Comparison of ENCODE assay signal across 20 cellular contexts in genomic region chr14:69055125-69055524, GRCh38.
A peak's percentile ranks its signal among the peaks of the same experiment; 100 is the strongest.
DNase-seq lines count a peak whose midpoint lies in the region; ATAC-seq and TF ChIP-seq lines count a peak whose summit lies in the region.
"Had no signal": no experiment of that assay in that cellular context is flagged by ENCODE, and none has a peak within 500 bp of the region (broad histone marks: within the 10 kb centered on the region; RNA-seq: fewer than 3 reads in every experiment).

No MANE protein-coding gene starts in this region.

- in situ Hi-C loops in IMR-90 (cut with MboI; ENCODE audit: low sequenced_read_pairs) = no loop called here

- dilution Hi-C loops in IMR-90 (cut with HindIII; ENCODE audit: low sequenced_read_pairs, unreplicated experiment) = no loop called here

- H3K4me1 ChIP-seq in IMR-90 (ENCODE audit: control insufficient read depth, insufficient read depth, low read length) = peaks cover 34% of the 10 kb centered on the region

- no peaks in the 10 kb centered on the region for H3K27me3 ChIP-seq in IMR-90 (ENCODE audit: control insufficient read depth, insufficient read depth, low read length)
- H3K27me3 ChIP-seq: gastroesophageal sphincter, right atrium auricular region, stomach had no signal

- POLR2A ChIA-PET in IMR-90 (lab: Charles Lee; ENCODE audit: unreplicated experiment) = interaction anchor here (1.0 kb wide), 1 partner anchor 76 kb away, joined by 4 read pairs; the partner anchor contains the start of gene ACTN1

- H3K36me3 ChIP-seq in IMR-90 (ENCODE audit: control insufficient read depth, insufficient read depth, low read length) = peaks cover 22% of the 10 kb centered on the region

- TF ChIP-seq CTCF in IMR-90 (conservative IDR thresholded peaks at IDR 0.05; ENCODE audit: low read depth, low read length) = no peak

- peak overlapping the region; percentile 30; the same call in 1 of the 2 replicates for H2BK20ac ChIP-seq in IMR-90 (ENCODE audit: low read depth, low read length)

- H3K36me3 Mint-ChIP-seq in stimulated activated effector memory CD8-positive, alpha-beta T cell treated with anti-CD3 and anti-CD28 coated beads, Interleukin-12 subunit alpha, Interleukin-12 subunit beta, amount 100 ng/mL, for 72 hours = peaks cover 77% of the 10 kb centered on the region

- CTCF ChIA-PET in IMR-90 (lab: Yijun Ruan, JAX) = interaction anchor here (0.9 to 1.4 kb wide), 3 partner anchors 35 to 192 kb away, joined by 3 read pairs; no protein-coding TSS in a partner anchor

- H2BK15ac ChIP-seq in IMR-90 (ENCODE audit: low read depth, low read length) = peak overlapping the region; percentile 51; the same call in 1 of the 3 replicates

- H2BK120ac ChIP-seq in IMR-90 (ENCODE audit: low read depth, low read length) = peak overlapping the region; percentile 41

- peaks cover 40 to 80% of the 10 kb centered on the region in 2 experiments for H3K79me1 ChIP-seq in IMR-90 (ENCODE audit: low read depth in 1 of 2, low read length in 2 of 2)

- H3K23ac ChIP-seq in IMR-90 (ENCODE audit: low read depth, low read length) = peak overlapping the region; percentile 63; the same call in 1 of the 2 replicates

- H3K4me3 Mint-ChIP-seq in stimulated activated effector memory CD8-positive, alpha-beta T cell treated with anti-CD3 and anti-CD28 coated beads, Interleukin-12 subunit alpha, Interleukin-12 subunit beta, amount 100 ng/mL, for 72 hours = no peak overlapping the region
- H3K4me3 Mint-ChIP-seq: activated T-cell treated with anti-CD3 and anti-CD28 coated beads, Interleukin-2, amount 50 U/mL, for 4 hours; immature natural killer cell; T-helper 2 cell treated with Interferon-gamma antibody and Interleukin-4, amounts not matched to agents 5 μg/mL and 100 μg/mL, for 36 hours had no signal

- TF ChIP-seq RAD21 in IMR-90 (IDR thresholded peaks at IDR 0.05; ENCODE audit: low read length) = peak; percentile 30

- peak overlapping the region; percentile 79 for H2AK5ac ChIP-seq in IMR-90 (ENCODE audit: low read depth, low read length)

- H3K18ac ChIP-seq in IMR-90 (ENCODE audit: low read depth, low read length) = peak overlapping the region; percentile 12; the same call in 1 of the 2 replicates

- H2AK9ac ChIP-seq in IMR-90 (replicated peaks; ENCODE audit: low read depth, low read length, poor library complexity) = peak overlapping the region; percentile 29

- no peaks in the 10 kb centered on the region for H3K9me3 ChIP-seq in IMR-90 (ENCODE audit: control insufficient read depth, insufficient read depth, low read length)
- H3K9me3 ChIP-seq: gastroesophageal sphincter, right atrium auricular region, stomach had no signal

- H3K27ac Mint-ChIP-seq in stimulated activated effector memory CD8-positive, alpha-beta T cell treated with anti-CD3 and anti-CD28 coated beads, Interleukin-12 subunit alpha, Interleukin-12 subunit beta, amount 100 ng/mL, for 72 hours = no peak overlapping the region
- H3K27ac Mint-ChIP-seq: T-helper 2 cell treated with Interferon-gamma antibody and Interleukin-4, amounts not matched to agents 5 μg/mL and 100 μg/mL, for 36 hours had no signal

- peak overlapping the region; percentile 5; the same call in 1 of the 2 replicates for H3K4me2 ChIP-seq in IMR-90 (ENCODE audit: low read depth, low read length)

- DNase-seq in IMR-90 = peak; percentile 97
- peak; percentile 88 for DNase-seq in astrocyte of the hippocampus (ENCODE audit: low read depth, low spot score)
- DNase-seq in kidney glomerular epithelial cell (lab: John Stamatoyannopoulos, UW) = peak; percentile 81
- no peak for DNase-seq in stimulated activated effector memory CD8-positive, alpha-beta T cell treated with anti-CD3 and anti-CD28 coated beads, Interleukin-12 subunit alpha, Interleukin-12 subunit beta, amount 100 ng/mL, for 72 hours (ENCODE audit: low spot score in 2 of 2)
- no peak for DNase-seq in NCI-H1694 (lab: John Stamatoyannopoulos, UW)
- no peak for DNase-seq in nucleus accumbens (lab: John Stamatoyannopoulos, UW)
- DNase-seq in inferior parietal cortex (ENCODE audit: extremely low spot score) = no peak
- DNase-seq: activated CD4-positive, alpha-beta T cell treated with anti-CD3 and anti-CD28 coated beads for 48 hours; activated T-cell treated with anti-CD3 and anti-CD28 coated beads, Interleukin-2, amount 50 U/mL, for 4 hours; aorta; CD4-positive, alpha-beta memory T cell; immature natural killer cell; Kasumi-1; NCI-H187; NCI-H524 treated with DMSO at 0.1 percent for 48 hours; stomach had no signal

- H4K91ac ChIP-seq in IMR-90 (ENCODE audit: insufficient read depth, low read depth, low read length) = peak overlapping the region; percentile 49

- H4K8ac ChIP-seq in IMR-90 (ENCODE audit: low read depth in 2 of 2, low read length in 2 of 2) = peak overlapping the region in 1 of 2 experiments; percentile 48; a peak in 2 of 4 replicates

- intact Hi-C loops in IMR-90 (cut with micrococcal nuclease) = no loop called here

- H3K27ac ChIP-seq in IMR-90 (ENCODE audit: insufficient read depth, low read length) = peak overlapping the region; percentile 31
- H3K27ac ChIP-seq: right atrium auricular region had no signal

- no TSS peak for BruUV-seq in IMR-90 (replicated peaks; lab: Mats Ljungman, UMichigan)

- peak overlapping the region; percentile 76 for H2BK5ac ChIP-seq in IMR-90 (ENCODE audit: low read depth, low read length, poor library complexity, severe bottlenecking)

- H3K4me1 Mint-ChIP-seq in stimulated activated effector memory CD8-positive, alpha-beta T cell treated with anti-CD3 and anti-CD28 coated beads, Interleukin-12 subunit alpha, Interleukin-12 subunit beta, amount 100 ng/mL, for 72 hours = peaks cover 44% of the 10 kb centered on the region

- peaks cover 12% of the 10 kb centered on the region; the same call in 1 of the 2 replicates for H4K20me1 ChIP-seq in IMR-90 (ENCODE audit: insufficient read depth, low read length)

- peak overlapping the region; percentile 15 for H2AFZ ChIP-seq in IMR-90 (replicated peaks; ENCODE audit: low read length, poor library complexity)

- 0 out of 2 replicates have a peak overlapping the region, but pooled peaks have one; percentile 21 for H3K56ac ChIP-seq in IMR-90 (ENCODE audit: extremely low read depth, insufficient read depth, low read length)

- peak overlapping the region; percentile 61 for H3K4ac ChIP-seq in IMR-90 (ENCODE audit: low read depth, low read length)

- no peak overlapping the region for H4K5ac ChIP-seq in IMR-90 (ENCODE audit: low read depth, low read length)

- no peaks in the 10 kb centered on the region for H3K9me3 Mint-ChIP-seq in stimulated activated effector memory CD8-positive, alpha-beta T cell treated with anti-CD3 and anti-CD28 coated beads, Interleukin-12 subunit alpha, Interleukin-12 subunit beta, amount 100 ng/mL, for 72 hours
- H3K9me3 Mint-ChIP-seq: activated T-cell treated with anti-CD3 and anti-CD28 coated beads, Interleukin-2, amount 50 U/mL, for 4 hours; CD4-positive, alpha-beta memory T cell; immature natural killer cell; T-helper 2 cell treated with Interferon-gamma antibody and Interleukin-4, amounts not matched to agents 5 μg/mL and 100 μg/mL, for 36 hours had no signal

- peak; percentile 21 for ATAC-seq in IMR-90 (ENCODE audit: low read depth)
- peak; percentile 74 for ATAC-seq in stimulated activated effector memory CD8-positive, alpha-beta T cell treated with anti-CD3 and anti-CD28 coated beads, Interleukin-12 subunit alpha, Interleukin-12 subunit beta, amount 100 ng/mL, for 72 hours
- ATAC-seq: activated T-cell treated with anti-CD3 and anti-CD28 coated beads, Interleukin-2, amount 50 U/mL, for 4 hours; gastroesophageal sphincter; Right ventricle myocardium inferior had no signal

- peak overlapping the region; percentile 51 for H3K14ac ChIP-seq in IMR-90 (replicated peaks; ENCODE audit: low read depth, low read length)

- H3K9ac ChIP-seq in IMR-90 (ENCODE audit: low read depth, low read length) = no peak overlapping the region

- peaks cover 46% of the 10 kb centered on the region for H3K9me1 ChIP-seq in IMR-90 (ENCODE audit: insufficient read depth, low read length)

- no peak overlapping the region for H3K4me3 ChIP-seq in IMR-90 (ENCODE audit: insufficient read depth, low read depth, low read length)
- H3K4me3 ChIP-seq: gastroesophageal sphincter, right atrium auricular region, stomach had no signal

- WGBS in IMR-90 (ENCODE audit: extremely low coverage in 2 of 2, insufficient read length in 1 of 2), 2 experiments = 65% methylated on average over 10 of the region's 21 CpGs; no CpG with 5 or more reads in 1 of the 2 experiments

- no peak for TF ChIP-seq POLR2A in IMR-90 (IDR thresholded peaks at IDR 0.05; ENCODE audit: low read depth, low read length)

TF ChIP-seq in IMR-90, 13 proteins besides CTCF, POLR2A, EP300 and RAD21 (continues in another document):
- TF ChIP-seq RCOR1 (IDR thresholded peaks at IDR 0.05; ENCODE audit: insufficient replicate concordance, low read length) (peak; percentile 71), BHLHE40 (IDR thresholded peaks at IDR 0.05; ENCODE audit: low read depth, low read length) (peak; percentile 75), RFX5 (IDR thresholded peaks at IDR 0.05; ENCODE audit: low read depth, low read length) (no peak), SMC3 (IDR thresholded peaks at IDR 0.05; ENCODE audit: low read depth, low read length) (peak; percentile 6; the same call in 1 of the 2 replicates), CEBPB (IDR thresholded peaks at IDR 0.05; ENCODE audit: low read depth, low read length) (peak; percentile 19; the same call in 1 of the 2 replicates), ELK1 (IDR thresholded peaks at IDR 0.05; ENCODE audit: borderline replicate concordance, low read depth, low read length) (no peak), USF2 (IDR thresholded peaks at IDR 0.05; ENCODE audit: low read depth, low read length) (peak; percentile 56), NFE2L2 (IDR thresholded peaks at IDR 0.05; ENCODE audit: low read depth, low read length) (no peak), FOS (IDR thresholded peaks at IDR 0.05; ENCODE audit: low read depth, low read length) (peak; percentile 95)

Comparison
In these comparisons a context has a peak if more than half of its experiments do, and no peak if none do; other contexts are left out.
1. DNase-seq: peak in IMR-90 (single experiment), astrocyte of the hippocampus (single experiment) and kidney glomerular epithelial cell (single experiment); none in stimulated activated effector memory CD8-positive, alpha-beta T cell treated with anti-CD3 and anti-CD28 coated beads, Interleukin-12 subunit alpha, Interleukin-12 subunit beta, amount 100 ng/mL, for 72 hours (0 of 2), NCI-H1694 (single experiment), nucleus accumbens (0 of 56) and inferior parietal cortex (single experiment).